1 cellular context compared by ENCODE assay signal in genomic region chr11:103625624-103625965, GRCh38.
TF ChIP-seq lines count a peak whose summit lies in the region.

No MANE protein-coding gene starts in this region.

TF ChIP-seq in IMR-90, 13 proteins besides CTCF, POLR2A, EP300 and RAD21:
- TF ChIP-seq MAFK (IDR thresholded peaks at IDR 0.05; ENCODE audit: low read depth, low read length) (no peak), RCOR1 (IDR thresholded peaks at IDR 0.05; ENCODE audit: insufficient replicate concordance, low read length) (no peak), SMC3 (IDR thresholded peaks at IDR 0.05; ENCODE audit: low read depth, low read length) (no peak), BHLHE40 (IDR thresholded peaks at IDR 0.05; ENCODE audit: low read depth, low read length) (no peak), FOS (IDR thresholded peaks at IDR 0.05; ENCODE audit: low read depth, low read length) (no peak), MAZ (IDR thresholded peaks at IDR 0.05; ENCODE audit: borderline replicate concordance, low read depth, low read length) (no peak), CHD1 (IDR thresholded peaks at IDR 0.05; ENCODE audit: low read depth, low read length) (no peak), MXI1 (IDR thresholded peaks at IDR 0.05; ENCODE audit: borderline replicate concordance, low read depth, low read length) (no peak), NFE2L2 (IDR thresholded peaks at IDR 0.05; ENCODE audit: low read depth, low read length) (no peak), RFX5 (IDR thresholded peaks at IDR 0.05; ENCODE audit: low read depth, low read length) (no peak), CEBPB (IDR thresholded peaks at IDR 0.05; ENCODE audit: low read depth, low read length) (no peak)
- TF ChIP-seq, protein P1, sequence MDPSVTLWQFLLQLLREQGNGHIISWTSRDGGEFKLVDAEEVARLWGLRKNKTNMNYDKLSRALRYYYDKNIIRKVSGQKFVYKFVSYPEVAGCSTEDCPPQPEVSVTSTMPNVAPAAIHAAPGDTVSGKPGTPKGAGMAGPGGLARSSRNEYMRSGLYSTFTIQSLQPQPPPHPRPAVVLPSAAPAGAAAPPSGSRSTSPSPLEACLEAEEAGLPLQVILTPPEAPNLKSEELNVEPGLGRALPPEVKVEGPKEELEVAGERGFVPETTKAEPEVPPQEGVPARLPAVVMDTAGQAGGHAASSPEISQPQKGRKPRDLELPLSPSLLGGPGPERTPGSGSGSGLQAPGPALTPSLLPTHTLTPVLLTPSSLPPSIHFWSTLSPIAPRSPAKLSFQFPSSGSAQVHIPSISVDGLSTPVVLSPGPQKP (IDR thresholded peaks at IDR 0.05; ENCODE audit: borderline replicate concordance, low read depth, low read length) = no peak
- TF ChIP-seq, protein P2, sequence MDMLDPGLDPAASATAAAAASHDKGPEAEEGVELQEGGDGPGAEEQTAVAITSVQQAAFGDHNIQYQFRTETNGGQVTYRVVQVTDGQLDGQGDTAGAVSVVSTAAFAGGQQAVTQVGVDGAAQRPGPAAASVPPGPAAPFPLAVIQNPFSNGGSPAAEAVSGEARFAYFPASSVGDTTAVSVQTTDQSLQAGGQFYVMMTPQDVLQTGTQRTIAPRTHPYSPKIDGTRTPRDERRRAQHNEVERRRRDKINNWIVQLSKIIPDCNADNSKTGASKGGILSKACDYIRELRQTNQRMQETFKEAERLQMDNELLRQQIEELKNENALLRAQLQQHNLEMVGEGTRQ (IDR thresholded peaks at IDR 0.05; ENCODE audit: low read depth, low read length) = no peak
